1 cellular context compared by ENCODE assay signal in the genomic region with DNA sequence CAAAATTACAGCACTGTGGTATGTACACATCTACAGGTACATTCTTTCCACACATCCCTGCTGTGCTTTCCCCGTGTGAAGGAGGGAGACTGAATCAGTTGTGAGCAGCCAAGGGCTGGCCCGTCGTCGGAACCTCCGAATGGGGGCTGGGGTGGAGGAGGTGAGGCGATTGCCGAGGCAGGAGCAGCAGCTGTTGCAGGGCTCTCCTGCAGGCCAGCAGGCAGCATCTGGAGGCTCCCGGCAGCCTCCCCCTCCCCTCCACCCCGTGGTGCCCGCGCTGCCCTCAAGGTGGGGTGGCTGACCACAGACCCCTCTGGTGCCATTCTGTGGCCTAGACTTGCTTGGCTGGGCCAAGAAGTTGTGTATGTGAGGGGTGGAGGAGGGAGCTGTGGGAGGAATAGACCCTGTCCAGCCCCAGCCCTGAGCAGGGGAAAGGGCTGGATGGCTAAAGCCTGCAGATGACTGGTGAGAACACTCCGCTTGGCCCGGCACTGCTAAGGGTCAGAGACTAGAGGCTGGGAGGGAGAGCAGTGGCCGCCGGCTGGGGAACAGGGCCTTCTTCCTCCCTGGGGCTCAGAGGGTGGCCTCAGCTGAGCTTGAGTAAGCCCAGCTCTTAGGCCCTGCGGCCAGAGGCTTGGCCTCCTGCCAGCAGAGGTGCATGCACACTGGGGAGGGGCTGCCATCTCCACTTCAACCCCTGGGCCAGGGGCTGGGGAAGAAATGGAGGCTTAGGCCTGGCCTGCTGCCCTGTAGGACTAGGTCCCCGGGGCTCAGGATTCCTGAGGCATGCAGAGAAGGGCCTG.
TF ChIP-seq lines count a peak whose summit lies in the region.

No MANE protein-coding gene starts in this region.

TF ChIP-seq in HepG2, 621 proteins besides CTCF, POLR2A, EP300 and RAD21:
- no peak for TF ChIP-seq ARNT2 (CRISPR knock-in tag; IDR thresholded peaks at IDR 0.05; ENCODE audit: low read depth)
- TF ChIP-seq, protein P1, sequence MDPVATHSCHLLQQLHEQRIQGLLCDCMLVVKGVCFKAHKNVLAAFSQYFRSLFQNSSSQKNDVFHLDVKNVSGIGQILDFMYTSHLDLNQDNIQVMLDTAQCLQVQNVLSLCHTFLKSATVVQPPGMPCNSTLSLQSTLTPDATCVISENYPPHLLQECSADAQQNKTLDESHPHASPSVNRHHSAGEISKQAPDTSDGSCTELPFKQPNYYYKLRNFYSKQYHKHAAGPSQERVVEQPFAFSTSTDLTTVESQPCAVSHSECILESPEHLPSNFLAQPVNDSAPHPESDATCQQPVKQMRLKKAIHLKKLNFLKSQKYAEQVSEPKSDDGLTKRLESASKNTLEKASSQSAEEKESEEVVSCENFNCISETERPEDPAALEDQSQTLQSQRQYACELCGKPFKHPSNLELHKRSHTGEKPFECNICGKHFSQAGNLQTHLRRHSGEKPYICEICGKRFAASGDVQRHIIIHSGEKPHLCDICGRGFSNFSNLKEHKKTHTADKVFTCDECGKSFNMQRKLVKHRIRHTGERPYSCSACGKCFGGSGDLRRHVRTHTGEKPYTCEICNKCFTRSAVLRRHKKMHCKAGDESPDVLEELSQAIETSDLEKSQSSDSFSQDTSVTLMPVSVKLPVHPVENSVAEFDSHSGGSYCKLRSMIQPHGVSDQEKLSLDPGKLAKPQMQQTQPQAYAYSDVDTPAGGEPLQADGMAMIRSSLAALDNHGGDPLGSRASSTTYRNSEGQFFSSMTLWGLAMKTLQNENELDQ (CRISPR knock-in tag; IDR thresholded peaks at IDR 0.05; ENCODE audit: borderline replicate concordance), result no peak
- no peak for TF ChIP-seq SRSF9 (IDR thresholded peaks at IDR 0.05; ENCODE audit: borderline replicate concordance, insufficient read depth, low read depth, low read length, poor library complexity, severe bottlenecking)
- TF ChIP-seq MTA1 (CRISPR knock-in tag; IDR thresholded peaks at IDR 0.05; ENCODE audit: borderline replicate concordance), result no peak
- TF ChIP-seq DNMT1 (CRISPR knock-in tag; IDR thresholded peaks at IDR 0.05), result no peak
- TF ChIP-seq, protein P2, sequence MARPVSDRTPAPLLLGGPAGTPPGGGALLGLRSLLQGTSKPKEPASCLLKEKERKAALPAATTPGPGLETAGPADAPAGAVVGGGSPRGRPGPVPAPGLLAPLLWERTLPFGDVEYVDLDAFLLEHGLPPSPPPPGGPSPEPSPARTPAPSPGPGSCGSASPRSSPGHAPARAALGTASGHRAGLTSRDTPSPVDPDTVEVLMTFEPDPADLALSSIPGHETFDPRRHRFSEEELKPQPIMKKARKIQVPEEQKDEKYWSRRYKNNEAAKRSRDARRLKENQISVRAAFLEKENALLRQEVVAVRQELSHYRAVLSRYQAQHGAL (CRISPR knock-in tag; IDR thresholded peaks at IDR 0.05; ENCODE audit: not compliant biosample characterization), result no peak
- no peak for TF ChIP-seq ZNF343 (CRISPR knock-in tag; IDR thresholded peaks at IDR 0.05)
- TF ChIP-seq, protein P3, sequence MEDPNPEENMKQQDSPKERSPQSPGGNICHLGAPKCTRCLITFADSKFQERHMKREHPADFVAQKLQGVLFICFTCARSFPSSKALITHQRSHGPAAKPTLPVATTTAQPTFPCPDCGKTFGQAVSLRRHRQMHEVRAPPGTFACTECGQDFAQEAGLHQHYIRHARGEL (CRISPR knock-in tag; IDR thresholded peaks at IDR 0.05), result no peak
- TF ChIP-seq ZSCAN30 (CRISPR knock-in tag; IDR thresholded peaks at IDR 0.05), result no peak
- TF ChIP-seq ELF3 (CRISPR knock-in tag; IDR thresholded peaks at IDR 0.05), result no peak
- TF ChIP-seq, protein P4, sequence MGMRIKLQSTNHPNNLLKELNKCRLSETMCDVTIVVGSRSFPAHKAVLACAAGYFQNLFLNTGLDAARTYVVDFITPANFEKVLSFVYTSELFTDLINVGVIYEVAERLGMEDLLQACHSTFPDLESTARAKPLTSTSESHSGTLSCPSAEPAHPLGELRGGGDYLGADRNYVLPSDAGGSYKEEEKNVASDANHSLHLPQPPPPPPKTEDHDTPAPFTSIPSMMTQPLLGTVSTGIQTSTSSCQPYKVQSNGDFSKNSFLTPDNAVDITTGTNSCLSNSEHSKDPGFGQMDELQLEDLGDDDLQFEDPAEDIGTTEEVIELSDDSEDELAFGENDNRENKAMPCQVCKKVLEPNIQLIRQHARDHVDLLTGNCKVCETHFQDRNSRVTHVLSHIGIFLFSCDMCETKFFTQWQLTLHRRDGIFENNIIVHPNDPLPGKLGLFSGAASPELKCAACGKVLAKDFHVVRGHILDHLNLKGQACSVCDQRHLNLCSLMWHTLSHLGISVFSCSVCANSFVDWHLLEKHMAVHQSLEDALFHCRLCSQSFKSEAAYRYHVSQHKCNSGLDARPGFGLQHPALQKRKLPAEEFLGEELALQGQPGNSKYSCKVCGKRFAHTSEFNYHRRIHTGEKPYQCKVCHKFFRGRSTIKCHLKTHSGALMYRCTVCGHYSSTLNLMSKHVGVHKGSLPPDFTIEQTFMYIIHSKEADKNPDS (CRISPR knock-in tag; IDR thresholded peaks at IDR 0.05), result no peak
- no peak for TF ChIP-seq ZNF75D (CRISPR knock-in tag; IDR thresholded peaks at IDR 0.05; ENCODE audit: borderline replicate concordance)
TF ChIP-seq in HepG2: peak in this region for 0.
